Comparison of ENCODE assay signal across 8 cellular contexts in the genomic region with DNA sequence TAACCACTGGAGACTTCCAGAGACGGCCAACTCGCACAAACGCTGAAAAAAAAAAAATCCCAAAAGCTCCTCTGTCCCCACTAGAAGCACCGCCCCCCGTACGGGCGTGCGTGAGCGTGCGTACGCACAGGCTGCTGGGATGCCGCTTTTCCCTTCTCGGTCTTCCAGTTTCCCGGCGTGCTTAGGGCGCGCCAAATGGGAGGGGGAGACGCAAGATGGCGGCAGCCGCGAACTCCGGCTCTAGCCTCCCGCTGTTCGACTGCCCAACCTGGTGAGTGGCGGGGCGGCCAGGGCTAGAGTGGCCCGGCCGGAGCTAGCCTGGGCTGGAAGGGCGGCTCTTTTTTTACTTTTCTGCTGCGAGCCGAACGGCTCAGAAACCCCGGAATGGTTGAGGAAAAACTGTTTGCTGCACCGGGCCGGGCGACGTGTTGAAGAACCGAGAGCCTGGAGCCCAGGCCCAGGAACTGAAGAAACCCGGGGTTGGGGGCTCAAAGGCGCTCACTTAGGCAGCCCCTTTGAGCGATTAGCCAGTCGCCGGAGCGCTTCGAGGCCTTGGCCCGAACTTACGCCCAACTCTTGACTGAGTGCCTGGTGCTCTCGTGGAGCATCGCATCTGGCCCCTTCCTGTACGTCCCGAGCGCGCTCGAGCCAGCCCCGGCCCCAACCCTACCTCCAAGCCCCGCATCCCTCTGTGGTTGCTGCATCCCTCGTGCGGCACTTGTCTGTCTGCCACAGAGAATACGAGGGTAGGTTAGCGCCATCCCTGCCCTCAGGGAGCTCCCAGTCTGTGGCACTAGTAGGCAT. TPM values are rescaled to one million over a fixed set of nuclear protein-coding genes. Genes with fewer than 3 reads are reported as not detected.
DNase-seq lines count a peak whose midpoint lies in the region; ATAC-seq and TF ChIP-seq lines count a peak whose summit lies in the region.

Gene PPP1R8 (plus strand): TSS at position 162 of the 804 bp plus-strand sequence. CDS start 54 bp downstream, at position 216.

- under 1% methylated on average over 60 of the region's 60 CpGs for WGBS in right cardiac atrium

- no peaks in the 10 kb centered on the region for H3K9me3 ChIP-seq in right cardiac atrium (ENCODE audit: control insufficient read depth, low read length)
- H3K9me3 ChIP-seq in vagina: no peaks in the 10 kb centered on the region

- H3K27ac ChIP-seq in right cardiac atrium (ENCODE audit: low read length): peak within 1 kb of the TSS; percentile 95
- peak within 1 kb of the TSS; percentile 85 for H3K27ac ChIP-seq in vagina

- peaks cover 0 to 10% of the 10 kb centered on the region in 2 donors for H3K36me3 ChIP-seq in vagina

- DNase-seq in GM13977 (ENCODE audit: low spot score): peak; percentile 88
- DNase-seq in NCI-H1694 treated with DMSO at 0.1 percent for 48 hours (lab: John Stamatoyannopoulos, UW): peak; percentile 91
- peak; percentile 59 to 94 (median 90) for DNase-seq in anterior cingulate cortex (lab: John Stamatoyannopoulos, UW)
- peak; percentile 95 to 98 (median 97) for DNase-seq in right cardiac atrium
- DNase-seq in putamen (ENCODE audit: low spot score): peak; percentile 96
- peak in 1 of 2 donors; percentile 89 for DNase-seq in vagina (ENCODE audit: extremely low spot score in 2 of 2)

- intact Hi-C loops in T-helper 2 cell treated with Interferon-gamma antibody and Interleukin-4, amounts not matched to agents 100 ng/mL and 5 ng/mL, for 36 hours (cut with micrococcal nuclease): loop anchor here (1.0 kb wide), 3 partner anchors 58 to 159 kb away; partner anchors contain the start of genes FAM76A, IFI6 and STX12
- intact Hi-C loops in right cardiac atrium (cut with DNase I): no loop called here
- intact Hi-C loops in vagina (cut with DNase I): loop anchor here (5.0 kb wide), 1 partner anchor 159 kb away; the partner anchor contains the start of gene IFI6

- TF ChIP-seq CTCF in GM13977 (IDR thresholded peaks at IDR 0.05; ENCODE audit: extremely low read depth, insufficient read depth, missing control alignments): no peak
- TF ChIP-seq CTCF in vagina (IDR thresholded peaks at IDR 0.05): no peak

- TF ChIP-seq POLR2A in vagina (IDR thresholded peaks at IDR 0.05): peak in 1 of 2 donors; percentile 49

- ATAC-seq in HG02884 (IDR thresholded peaks at IDR 0.05; ENCODE audit: unreplicated experiment) (peak; percentile 91), right cardiac atrium (peak; percentile 99 to 100)

- H3K27me3 ChIP-seq in right cardiac atrium (ENCODE audit: control insufficient read depth, insufficient read depth) (no peaks in the 10 kb centered on the region), vagina (no peaks in the 10 kb centered on the region)

- in situ Hi-C loops in GM13977 (cut with MboI; ENCODE audit: low pct_unique_long_range_greater_than_20kb, low sequenced_read_pairs, unreplicated experiment): no loop called here

- H3K4me3 ChIP-seq in right cardiac atrium (ENCODE audit: low read length): peak within 1 kb of the TSS; percentile 87
- peak within 1 kb of the TSS; percentile 81 to 92 for H3K4me3 ChIP-seq in vagina

- H3K4me1 ChIP-seq in right cardiac atrium (ENCODE audit: control insufficient read depth, insufficient read depth, low read length) (peaks cover 4% of the 10 kb centered on the region), vagina (peaks cover 35% of the 10 kb centered on the region)

RNA-seq across cellular contexts. Expression of gene PPP1R8, which starts in this region (rescaled TPM):
- 59.1 and 62.1 TPM in 2 replicates for total RNA-seq in T-helper 2 cell treated with Interferon-gamma antibody and Interleukin-4, amounts not matched to agents 100 ng/mL and 5 ng/mL, for 36 hours
- total RNA-seq in right cardiac atrium (10 to 100 TPM; 24.2 to 26.8 (median 24.7) TPM), vagina (33.4 TPM)
- 18.7 TPM for polyA plus RNA-seq in right cardiac atrium

Comparison
In these comparisons a context has a peak if more than half of its experiments do, and no peak if none do; other contexts are left out.
1. intact Hi-C loops: an anchor here in T-helper 2 cell treated with Interferon-gamma antibody and Interleukin-4, amounts not matched to agents 100 ng/mL and 5 ng/mL, for 36 hours (1.0 kb wide) and vagina (5.0 kb wide); none called in right cardiac atrium.